19 cellular contexts compared by ENCODE assay signal in the genomic region with DNA sequence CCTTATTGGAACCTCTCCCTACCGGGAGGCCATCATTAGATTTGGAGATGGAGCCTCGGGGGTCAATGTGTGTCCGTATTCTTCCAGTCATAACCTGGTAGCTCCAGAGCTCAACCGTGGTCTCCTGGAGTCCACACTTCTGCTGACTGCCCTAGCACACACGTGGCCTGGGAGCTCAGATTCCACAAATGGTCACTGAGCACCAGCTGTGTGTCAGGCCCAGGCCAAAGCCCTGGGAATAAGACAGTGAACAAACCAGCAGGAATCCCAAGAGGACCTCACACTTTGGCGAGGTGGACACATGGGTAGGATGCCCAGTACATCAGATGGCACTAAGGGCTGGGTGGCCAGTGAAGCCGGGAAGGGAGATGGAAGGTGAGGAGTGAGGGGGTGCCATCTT.
"Had no signal": no experiment of that assay in that cellular context is flagged by ENCODE, and none has a peak within 500 bp of the region (broad histone marks: within the 10 kb centered on the region; RNA-seq: fewer than 3 reads in every experiment).

No MANE protein-coding gene starts in this region.

- H3K4me3 Mint-ChIP-seq: activated T-helper 1 cell treated with anti-CD3 and anti-CD28 coated beads, Interleukin-12 subunit alpha, Interleukin-12 subunit beta, Interleukin-2, Interleukin-4 antibody, amounts not matched to agents 30 ng/mL and 10 ng/mL and 1 ng/mL, durations not matched to agents 14 hours and 24 hours and 36 hours; memory B cell; neural progenitor cell had no signal

- H3K4me3 ChIP-seq: cardiac muscle cell, heart right ventricle, neural progenitor cell, sigmoid colon, SK-N-MC, smooth muscle cell, thoracic aorta, upper lobe of left lung had no signal

- H3K27ac Mint-ChIP-seq: activated T-helper 1 cell treated with anti-CD3 and anti-CD28 coated beads, Interleukin-12 subunit alpha, Interleukin-12 subunit beta, Interleukin-2, Interleukin-4 antibody, amounts not matched to agents 30 ng/mL and 10 ng/mL and 1 ng/mL, durations not matched to agents 14 hours and 24 hours and 36 hours; memory B cell; neural progenitor cell had no signal

- H2AFZ ChIP-seq: neural progenitor cell had no signal

- H3K27ac ChIP-seq: cardiac muscle cell, neural progenitor cell, sigmoid colon, SK-N-MC, thoracic aorta, VCaP had no signal

- H3K9ac ChIP-seq: neural progenitor cell had no signal

- H3K36me3 ChIP-seq: cardiac muscle cell had no signal

- ATAC-seq: left cardiac atrium had no signal

- H3K27me3 ChIP-seq: cardiac muscle cell, heart right ventricle, neural progenitor cell, sigmoid colon, upper lobe of left lung had no signal

- H3K4me2 ChIP-seq: neural progenitor cell, smooth muscle cell had no signal

- H3K27me3 Mint-ChIP-seq: memory B cell had no signal

- DNase-seq: activated CD4-positive, CD25-positive, alpha-beta regulatory T cell treated with anti-CD3 and anti-CD28 coated beads, Interleukin-2, amount 50 U/mL, for 72 hours; activated gamma-delta T cell treated with Interleukin-2 at 50 U/mL for 16 hours; heart right ventricle; left cardiac atrium; retina; sigmoid colon; stimulated activated CD4-positive, alpha-beta T cell treated with anti-CD3 and anti-CD28 coated beads, Interleukin-15, amount 100 ng/mL, for 24 hours; stimulated activated CD8-positive, alpha-beta memory T cell treated with anti-CD3 and anti-CD28 coated beads, Interleukin-4, amount 100 ng/mL, for 48 hours; stimulated activated naive CD4-positive, alpha-beta T cell treated with Interleukin-2 at 50 U/mL for 16 hours; SW 1271; upper lobe of left lung had no signal
